In genomic region chr15:74615313-74616019, GRCh38 we compare ENCODE assay signal across 8 cellular contexts. TPM values are rescaled to one million over a fixed set of nuclear protein-coding genes. Genes with fewer than 3 reads are reported as not detected.
DNase-seq lines count a peak whose midpoint lies in the region; ATAC-seq and TF ChIP-seq lines count a peak whose summit lies in the region.

CLK3 (plus strand) TSS chr15:74615836; CDS start chr15:74619197, 3,361 bp downstream.

- DNase-seq in GM10248 (ENCODE audit: extremely low spot score) (peak; percentile 99), NCI-H1105 (lab: John Stamatoyannopoulos, UW) (peak; percentile 81), SKM-1 (lab: John Stamatoyannopoulos, UW; ENCODE audit: unreplicated experiment) (peak; percentile 83), glomerular visceral epithelial cell (ENCODE audit: extremely low spot score) (peak; percentile 93), osteocyte (ENCODE audit: extremely low spot score, unreplicated experiment) (peak; percentile 98), thoracic aorta (ENCODE audit: low spot score) (peak; percentile 75)
- DNase-seq in activated naive CD4-positive, alpha-beta T cell treated with anti-CD3 and anti-CD28 coated beads, Interleukin-2, amount 50 U/mL, for 72 hours (ENCODE audit: low spot score in 2 of 2) = peak; percentile 90 to 99

- peak within 1 kb of the TSS; percentile 97 to 99 for H3K27ac Mint-ChIP-seq in activated naive CD4-positive, alpha-beta T cell treated with anti-CD3 and anti-CD28 coated beads, Interleukin-2, amount 50 U/mL, for 72 hours
- peak within 1 kb of the TSS; percentile 93 for H3K27ac Mint-ChIP-seq in osteocyte (ENCODE audit: unreplicated experiment)

- peaks cover 21% of the 10 kb centered on the region for H3K4me1 Mint-ChIP-seq in osteocyte (ENCODE audit: unreplicated experiment)

- H3K4me3 Mint-ChIP-seq in osteocyte (ENCODE audit: unreplicated experiment) = peak within 1 kb of the TSS; percentile 90

- CTCF ChIA-PET in GM10248 (lab: Yijun Ruan, JAX) = interaction anchor here (0.9 to 36.2 kb wide), 7 partner anchors 18 to 240 kb away, joined by 3 to 690 read pairs (median 6); partner anchors contain the start of gene CSK

- POLR2A ChIA-PET in GM10248 (lab: Yijun Ruan, JAX) = interaction anchor here (1.0 to 1.5 kb wide), 2 partner anchors 16 to 18 kb away, joined by 3 to 4 read pairs; no protein-coding TSS in a partner anchor

- H3K36me3 ChIP-seq in thoracic aorta = peaks cover 15% of the 10 kb centered on the region

- no peak for TF ChIP-seq CTCF in GM10248 (IDR thresholded peaks at IDR 0.05; ENCODE audit: control extremely low read depth, extremely low read depth, low read depth, missing control alignments)
- no peak for TF ChIP-seq CTCF in osteocyte (IDR thresholded peaks at IDR 0.05)
- TF ChIP-seq CTCF in thoracic aorta (IDR thresholded peaks at IDR 0.05) = no peak

- peaks cover 2% of the 10 kb centered on the region for H3K27me3 Mint-ChIP-seq in osteocyte (ENCODE audit: unreplicated experiment)

- H3K4me3 ChIP-seq in thoracic aorta = peak within 1 kb of the TSS; percentile 99

- no peaks in the 10 kb centered on the region for H3K9me3 ChIP-seq in thoracic aorta

- peaks cover 11 to 31% of the 10 kb centered on the region in 2 donors for H3K4me1 ChIP-seq in thoracic aorta (ENCODE audit: control insufficient read depth in 1 of 2, low read depth in 2 of 2)

- H3K9me3 Mint-ChIP-seq in activated naive CD4-positive, alpha-beta T cell treated with anti-CD3 and anti-CD28 coated beads, Interleukin-2, amount 50 U/mL, for 72 hours = no peaks in the 10 kb centered on the region
- no peaks in the 10 kb centered on the region for H3K9me3 Mint-ChIP-seq in osteocyte (ENCODE audit: unreplicated experiment)

- H3K27me3 ChIP-seq in thoracic aorta (replicated peaks; ENCODE audit: insufficient read depth) = no peaks in the 10 kb centered on the region

- peak within 1 kb of the TSS; percentile 96 to 99 for H3K27ac ChIP-seq in thoracic aorta

- peaks cover 12 to 18% of the 10 kb centered on the region in 2 donors for H3K36me3 Mint-ChIP-seq in activated naive CD4-positive, alpha-beta T cell treated with anti-CD3 and anti-CD28 coated beads, Interleukin-2, amount 50 U/mL, for 72 hours
- H3K36me3 Mint-ChIP-seq in osteocyte (ENCODE audit: unreplicated experiment) = peaks cover 4% of the 10 kb centered on the region

- ATAC-seq in HG02610 (IDR thresholded peaks at IDR 0.05; ENCODE audit: unreplicated experiment) (peak; percentile 80), thoracic aorta (ENCODE audit: insufficient number of reproducible peaks, low FRiP score, low read depth) (peak; percentile 64)
- ATAC-seq in activated naive CD4-positive, alpha-beta T cell treated with anti-CD3 and anti-CD28 coated beads, Interleukin-2, amount 50 U/mL, for 72 hours = peak; percentile 69 to 89

RNA-seq across cellular contexts. Expression of gene CLK3, which starts in this region (rescaled TPM):
- 100 to 1,000 TPM; 160 to 176 TPM for total RNA-seq in activated naive CD4-positive, alpha-beta T cell treated with anti-CD3 and anti-CD28 coated beads, Interleukin-2, amount 50 U/mL, for 72 hours
- total RNA-seq in osteocyte (51.3 and 53.2 TPM in 2 replicates), thoracic aorta (100 to 1,000 TPM; 114 to 156 TPM)

Comparison
In these comparisons a context has a peak if more than half of its experiments do, and no peak if none do; other contexts are left out.
1. Peak in every context shown above with its lines: DNase-seq, ATAC-seq, H3K4me3 ChIP-seq and H3K27ac ChIP-seq.